8 cellular contexts compared by ENCODE assay signal in the genomic region with DNA sequence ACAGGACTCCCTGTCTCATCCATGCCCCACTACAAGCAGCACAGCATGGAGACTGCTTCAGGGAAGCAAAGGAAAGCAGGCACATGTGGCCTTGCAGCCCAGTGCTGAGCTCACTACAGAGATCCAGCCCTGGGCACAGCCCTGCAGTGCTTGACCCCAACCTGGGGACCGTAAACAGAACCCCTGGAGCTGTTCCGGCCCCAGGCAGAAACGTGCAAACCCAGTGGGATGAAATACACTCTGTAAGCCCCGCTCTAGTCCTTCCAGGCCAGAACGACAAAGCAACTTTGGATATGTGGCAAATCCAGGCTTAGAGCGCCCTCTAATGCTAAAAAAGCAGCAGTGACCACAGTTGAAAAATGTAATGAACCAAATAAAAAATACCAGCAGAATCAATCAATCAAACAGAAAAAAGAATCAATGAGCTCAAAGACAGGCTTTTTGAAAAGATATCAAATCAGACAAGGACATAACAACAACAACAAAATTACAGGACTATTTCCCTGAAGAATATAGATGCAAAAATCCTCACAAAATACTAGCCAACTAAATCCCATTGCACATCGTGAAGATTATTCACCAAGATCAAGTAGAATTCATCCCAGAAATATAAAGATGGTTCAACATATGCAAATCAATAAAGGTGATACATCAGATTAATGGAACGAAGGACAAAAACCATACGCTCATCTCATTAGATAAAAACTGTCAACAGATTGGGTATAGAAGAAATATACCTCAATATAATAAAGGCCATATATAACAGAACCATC. TPM values are rescaled to one million over a fixed set of nuclear protein-coding genes. Genes with fewer than 3 reads are reported as not detected.
DNase-seq lines count a peak whose midpoint lies in the region; ATAC-seq, FAIRE-seq and TF ChIP-seq lines count a peak whose summit lies in the region.

No MANE protein-coding gene starts in this region.

- H3K79me1 ChIP-seq in H1 (ENCODE audit: low read depth, low read length) = no peaks in the 10 kb centered on the region; the same call in 1 of the 2 replicates

- peak overlapping the region; percentile 18 for H2BK120ac ChIP-seq in H1 (replicated peaks; ENCODE audit: low read depth, low read length)

- 0 out of 2 replicates have a peak overlapping the region, but pooled peaks have one; percentile 83 for H4K8ac ChIP-seq in H1 (ENCODE audit: extremely low read depth, insufficient read depth, low read length)

- H3K4me1 ChIP-seq in H1 (replicated peaks in 1 of 4; ENCODE audit: control insufficient read depth in 3 of 4, insufficient read depth in 4 of 4, low read length in 3 of 4) = peaks cover 0 to 7% (median 4%) of the 10 kb centered on the region in 4 experiments; a peak in 5 of 7 replicates
- H3K4me1 ChIP-seq in mucosa of descending colon (ENCODE audit: low read depth) = no peaks in the 10 kb centered on the region
- no peaks in the 10 kb centered on the region for H3K4me1 ChIP-seq in ascending aorta

- H4K91ac ChIP-seq in H1 (replicated peaks; ENCODE audit: insufficient read length, low read length) = no peak overlapping the region

- H3K79me2 ChIP-seq in H1 (ENCODE audit: control insufficient read depth in 1 of 2, insufficient read depth in 2 of 2, low read length in 2 of 2) = no peaks in the 10 kb centered on the region

- no peak overlapping the region for H3K18ac ChIP-seq in H1 (ENCODE audit: extremely low read depth, low read length)

- peak; percentile 1 for DNase-seq in DMS153 treated with DMSO at 0.1 percent for 48 hours (lab: John Stamatoyannopoulos, UW; ENCODE audit: unreplicated experiment)
- no peak for DNase-seq in DMS153 (lab: John Stamatoyannopoulos, UW)
- DNase-seq in NCI-H82 treated with DMSO at 0.1 percent for 48 hours (lab: John Stamatoyannopoulos, UW; ENCODE audit: unreplicated experiment) = peak; percentile 1
- DNase-seq in H1 (ENCODE audit: low read depth in 1 of 2, low spot score in 2 of 2) = peak; percentile 34 to 60
- DNase-seq in mucosa of descending colon = peak in 1 of 3 donors; percentile 19
- no peak for DNase-seq in ascending aorta (ENCODE audit: low spot score in 2 of 2)

- peak in 2 of 3 experiments; percentile 78 to 86; a peak in 3 of 4 replicates for TF ChIP-seq CTCF in H1 (IDR thresholded peaks at IDR 0.05; ENCODE audit: control extremely low read depth in 1 of 3, insufficient read depth in 1 of 3, low read depth in 1 of 3, low read length in 3 of 3)
- peak; percentile 27 for TF ChIP-seq CTCF in mucosa of descending colon (IDR thresholded peaks at IDR 0.05)
- TF ChIP-seq CTCF in ascending aorta (IDR thresholded peaks at IDR 0.05) = peak in 1 of 3 experiments; percentile 21

- WGBS in H1 (ENCODE audit: extremely low coverage in 1 of 2, insufficient coverage in 1 of 2, insufficient read length in 1 of 2, insufficient replicate concordance in 2 of 2, low coverage in 1 of 2, low lambda C conversion rate in 2 of 2, missing lambda C conversion rate in 1 of 2), 2 experiments = 39% methylated on average over 9 of the region's 9 CpGs; no CpG with 5 or more reads in 1 of the 2 experiments

- H3K36me3 ChIP-seq in H1 (ENCODE audit: control insufficient read depth in 2 of 4, insufficient read depth in 4 of 4, low read length in 3 of 4) (no peaks in the 10 kb centered on the region), mucosa of descending colon (ENCODE audit: low read depth) (no peaks in the 10 kb centered on the region), ascending aorta (no peaks in the 10 kb centered on the region)

- H3K9me3 ChIP-seq in H1 (ENCODE audit: insufficient read depth in 2 of 2, low read depth in 1 of 2, low read length in 1 of 2) (no peaks in the 10 kb centered on the region), mucosa of descending colon (no peaks in the 10 kb centered on the region), ascending aorta (no peaks in the 10 kb centered on the region)

- H2AK5ac ChIP-seq in H1 (ENCODE audit: low read depth, low read length) = no peak overlapping the region

- peak; percentile 66 for FAIRE-seq in H1 (lab: Jason Lieb, UNC)

- intact Hi-C loops in mucosa of descending colon (cut with DNase I, micrococcal nuclease) = loop anchor here in 1 of 2 donors (5.0 kb wide), 1 partner anchor 259 kb away; no protein-coding TSS in a partner anchor
- intact Hi-C loops in ascending aorta (cut with DNase I) = no loop called here

- no peaks in the 10 kb centered on the region for H3K23me2 ChIP-seq in H1 (ENCODE audit: low read depth, low read length)

- H2BK15ac ChIP-seq in H1 (ENCODE audit: low read length) = peak overlapping the region; percentile 48; the same call in 1 of the 2 replicates

- H3K23ac ChIP-seq in H1 (ENCODE audit: insufficient read length) = no peak overlapping the region

- H2BK12ac ChIP-seq in H1 (ENCODE audit: low read depth, low read length) = peak overlapping the region; percentile 55; the same call in 1 of the 2 replicates

- H3K27me3 ChIP-seq in H1 (replicated peaks in 1 of 4; ENCODE audit: control insufficient read depth in 3 of 4, extremely low read depth in 1 of 4, insufficient read depth in 3 of 4, low read length in 3 of 4) (no peaks in the 10 kb centered on the region), ascending aorta (no peaks in the 10 kb centered on the region)

- no peak overlapping the region for H2BK20ac ChIP-seq in H1 (ENCODE audit: low read length)

- peak overlapping the region; percentile 67; the same call in 1 of the 2 replicates for H2AFZ ChIP-seq in H1 (ENCODE audit: low read length)

- no peak overlapping the region for H2BK5ac ChIP-seq in H1 (ENCODE audit: low read depth, low read length)

- peak; percentile 72 for ATAC-seq in HG02885 (IDR thresholded peaks at IDR 0.05; ENCODE audit: poor library complexity, unreplicated experiment)
- ATAC-seq in mucosa of descending colon = peak; percentile 74
- no peak for ATAC-seq in GM21825 (IDR thresholded peaks at IDR 0.05; ENCODE audit: unreplicated experiment)

- H3K4me3 ChIP-seq in H1 (ENCODE audit: extremely low read depth in 1 of 4, insufficient read depth in 2 of 4, low read depth in 3 of 4, low read length in 4 of 4) (no peak overlapping the region), mucosa of descending colon (no peak overlapping the region), ascending aorta (no peak overlapping the region)

- no peak for TF ChIP-seq POLR2A in H1 (IDR thresholded peaks at IDR 0.05; ENCODE audit: control extremely low read depth in 1 of 2, low read depth in 2 of 2, low read length in 2 of 2)

- H3K4me2 ChIP-seq in H1 (ENCODE audit: insufficient read depth in 1 of 2, low read depth in 2 of 2, low read length in 2 of 2) = 0 out of 4 replicates have a peak overlapping the region, but pooled peaks of 1 of the 2 experiments have one; percentile 7

- no peak overlapping the region for H3K14ac ChIP-seq in H1 (ENCODE audit: insufficient read length)

- CTCF ChIA-PET in H1 (lab: Charles Lee; ENCODE audit: partially characterized antibody) = interaction anchor here (0.6 to 3.9 kb wide), 57 partner anchors 8 to 909 kb away, joined by 3 to 104 read pairs (median 4); partner anchors contain the start of gene MC5R

- no peak overlapping the region for H3K56ac ChIP-seq in H1 (replicated peaks; ENCODE audit: insufficient read length, low read depth, low read length)

- POLR2A ChIA-PET in H1 (lab: Charles Lee; ENCODE audit: partially characterized antibody) = interaction anchor here (0.6 to 0.7 kb wide), 2 partner anchors 36 to 274 kb away, joined by 3 read pairs; no protein-coding TSS in a partner anchor

- H3K27ac ChIP-seq in H1 (ENCODE audit: low read depth, low read length) (no peak overlapping the region), ascending aorta (no peak overlapping the region)

- H3K9ac ChIP-seq in H1 (replicated peaks in 1 of 4; ENCODE audit: extremely low read depth in 1 of 4, low read depth in 3 of 4, low read length in 3 of 4) = peak overlapping the region in 1 of 4 experiments; percentile 7; a peak in 1 of 7 replicates

- H4K20me1 ChIP-seq in H1 (replicated peaks in 1 of 2; ENCODE audit: control insufficient read depth in 1 of 2, insufficient read depth in 2 of 2, low read length in 2 of 2) = no peaks in the 10 kb centered on the region

- TF ChIP-seq RAD21 in H1 (IDR thresholded peaks at IDR 0.05 in 1 of 2, conservative IDR thresholded peaks at IDR 0.05 in 1 of 2; ENCODE audit: low read depth in 2 of 2, low read length in 2 of 2) = peak; percentile 98

- TF ChIP-seq EP300 in H1 (IDR thresholded peaks at IDR 0.05; ENCODE audit: borderline replicate concordance in 1 of 2, low read depth in 2 of 2, low read length in 2 of 2) = no peak

- no peak overlapping the region for H4K5ac ChIP-seq in H1 (ENCODE audit: insufficient read length, low read depth, low read length)

- no peak overlapping the region for H3K4ac ChIP-seq in H1 (replicated peaks; ENCODE audit: insufficient read length, low read depth, low read length)

TF ChIP-seq in H1, 55 proteins besides CTCF, POLR2A, EP300 and RAD21:
- no peak for TF ChIP-seq POLR2AphosphoS5 (IDR thresholded peaks at IDR 0.05; ENCODE audit: low read depth, low read length)
TF ChIP-seq in H1: peak in this region for 0.

RNA-seq across cellular contexts. Expression of gene ZNF519, which starts 45.6 kb away (rescaled TPM):
- total RNA-seq in H1 (2021; fragmentation: NEBNext Ultra II Directional; extraction: Animal tissue kit (Norgen Biotek cat#: 25700)) = 38.6 and 40.4 TPM in 2 replicates
- 19.6 and 24.0 TPM in 2 replicates for polyA plus RNA-seq in H1 (2011; rRNA removed)
- polyA plus RNA-seq in H1 (2011; cell fraction: cytosol; rRNA removed) = 29.6 TPM
- 49.7 TPM for polyA plus RNA-seq in H1 (2011; cell fraction: nucleus; rRNA removed)
- 17.2 to 30.8 TPM (median 19.2 TPM) in 4 replicates for polyA plus RNA-seq in H1 (2012, experiment 1 of 2)
- 4.1 TPM for polyA plus RNA-seq in H1 (2012, experiment 2 of 2)
- 28.5 TPM for polyA plus RNA-seq in H1 (2013, experiment 1 of 2)
- polyA plus RNA-seq in H1 (2013, experiment 2 of 2) = 22.0 TPM
- polyA minus RNA-seq in H1 (2011; rRNA and poly(A)+ RNA removed) = 65.7 and 74.2 TPM in 2 replicates
- polyA minus RNA-seq in H1 (2011; cell fraction: cytosol; rRNA and poly(A)+ RNA removed) = 28.9 TPM
- 106 TPM for polyA minus RNA-seq in H1 (2011; cell fraction: nucleus; rRNA and poly(A)+ RNA removed)
- 10 to 100 TPM in 1 of 3 donors, 1 to 10 TPM in 2; 7.3 to 12.8 (median 7.4) TPM for total RNA-seq in mucosa of descending colon
- not detected for total RNA-seq in ascending aorta

Comparison
In these comparisons a context has a peak if more than half of its experiments do, and no peak if none do; other contexts are left out.
1. DNase-seq: peak in DMS153 treated with DMSO at 0.1 percent for 48 hours (single experiment), NCI-H82 treated with DMSO at 0.1 percent for 48 hours (single experiment) and H1 (2 of 2); none in DMS153 (single experiment) and ascending aorta (0 of 2).